In the genomic region with DNA sequence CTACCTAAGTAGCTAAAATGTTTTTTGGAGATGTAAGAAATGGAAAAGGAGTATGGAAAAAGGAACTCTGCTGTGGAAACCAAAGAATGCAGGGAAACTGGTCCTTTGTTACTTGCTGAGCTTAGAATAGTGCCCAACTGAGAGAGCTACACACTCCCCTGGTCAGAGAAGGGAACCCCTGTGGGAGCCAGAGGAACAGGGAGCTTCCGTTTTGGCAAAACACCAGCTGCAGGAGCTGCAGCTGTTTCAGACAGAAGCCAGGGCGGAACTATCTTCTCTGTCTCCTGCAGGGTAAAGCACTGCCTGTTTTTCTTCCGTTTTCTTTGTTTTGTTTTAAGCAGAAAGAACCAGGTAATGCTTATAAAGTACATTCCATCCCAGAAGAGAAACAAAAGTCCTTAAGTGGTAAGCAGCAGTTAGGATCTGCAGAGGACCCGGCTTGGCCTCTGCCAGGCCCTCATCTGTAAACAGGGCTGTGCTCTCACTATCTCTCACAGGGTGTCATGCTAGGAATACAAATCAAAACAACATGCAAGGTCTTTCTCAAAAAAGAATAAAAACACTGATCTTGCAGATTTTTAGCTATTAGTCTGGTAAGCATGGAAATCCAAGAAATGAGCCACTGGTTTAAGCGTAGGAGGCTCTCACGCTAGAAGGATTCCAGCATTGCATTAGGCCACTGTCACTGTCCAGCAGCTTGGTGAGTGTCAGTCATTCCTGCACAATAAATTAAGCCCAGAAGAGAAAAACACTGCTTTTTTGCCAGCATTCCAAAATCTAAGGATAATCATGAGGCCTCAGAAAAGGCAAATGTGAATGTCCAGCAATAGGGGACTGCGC, we compare ENCODE assay signal across 10 cellular contexts.
A peak's percentile ranks its signal among the peaks of the same experiment; 100 is the strongest.
DNase-seq lines count a peak whose midpoint lies in the region; ATAC-seq, FAIRE-seq and TF ChIP-seq lines count a peak whose summit lies in the region.
"Had no signal": no experiment of that assay in that cellular context is flagged by ENCODE, and none has a peak within 500 bp of the region (broad histone marks: within the 10 kb centered on the region; RNA-seq: fewer than 3 reads in every experiment).

No MANE protein-coding gene starts in this region.

- ATAC-seq in GM18907 (IDR thresholded peaks at IDR 0.05; ENCODE audit: unreplicated experiment) = no peak
- no peak for ATAC-seq in activated T-cell treated with anti-CD3 and anti-CD28 coated beads, Interleukin-2, amount 50 U/mL, for 72 hours (replicated peaks in 1 of 2)
- no peak for ATAC-seq in GM21360 (IDR thresholded peaks at IDR 0.05; ENCODE audit: unreplicated experiment)
- ATAC-seq: activated T-helper 17 cell treated with anti-CD3 and anti-CD28 coated beads, Interleukin-2, amount 50 U/mL, for 72 hours had no signal

- H2BK120ac ChIP-seq in mesenchymal stem cell (ENCODE audit: low read depth, low read length) = no peak overlapping the region

- H3K27me3 Mint-ChIP-seq in astrocyte (ENCODE audit: low read depth, unreplicated experiment) = no peaks in the 10 kb centered on the region
- peaks cover 10% of the 10 kb centered on the region for H3K27me3 Mint-ChIP-seq in activated T-cell treated with anti-CD3 and anti-CD28 coated beads, Interleukin-2, amount 50 U/mL, for 72 hours (ENCODE audit: low read depth)
- H3K27me3 Mint-ChIP-seq: activated T-helper 17 cell treated with anti-CD3 and anti-CD28 coated beads, Interleukin-2, amount 50 U/mL, for 72 hours had no signal

- H3K27ac ChIP-seq in astrocyte (ENCODE audit: low read depth, low read length) = no peak overlapping the region
- peak overlapping the region; percentile 90 for H3K27ac ChIP-seq in mesenchymal stem cell (ENCODE audit: low read length, poor library complexity, severe bottlenecking)

- DNase-seq in Ammon's horn (ENCODE audit: low spot score) = peak; percentile 51
- peak; percentile 48 for DNase-seq in NCI-H1092 (lab: John Stamatoyannopoulos, UW)
- no peak for DNase-seq in astrocyte (ENCODE audit: low read depth)
- DNase-seq in mesenchymal stem cell = no peak
- DNase-seq in activated T-cell treated with anti-CD3 and anti-CD28 coated beads, Interleukin-2, amount 50 U/mL, for 72 hours = no peak
- no peak for DNase-seq in middle frontal gyrus (ENCODE audit: extremely low spot score, low spot score)

- H2BK12ac ChIP-seq in mesenchymal stem cell (ENCODE audit: low read length in 2 of 2) = no peak overlapping the region

- no peak for FAIRE-seq in astrocyte (lab: Jason Lieb, UNC)
- FAIRE-seq: RCC 7860 had no signal

- H3K27ac Mint-ChIP-seq in astrocyte (ENCODE audit: unreplicated experiment) = peak overlapping the region; percentile 53
- H3K27ac Mint-ChIP-seq in activated T-cell treated with anti-CD3 and anti-CD28 coated beads, Interleukin-2, amount 50 U/mL, for 72 hours = no peak overlapping the region
- H3K27ac Mint-ChIP-seq: activated T-helper 17 cell treated with anti-CD3 and anti-CD28 coated beads, Interleukin-2, amount 50 U/mL, for 72 hours had no signal

- H3K4me2 ChIP-seq in astrocyte (ENCODE audit: low read length) (peak overlapping the region; percentile 39), mesenchymal stem cell (ENCODE audit: low read length, poor library complexity, severe bottlenecking) (no peak overlapping the region)

- H4K20me1 ChIP-seq in astrocyte (ENCODE audit: insufficient read depth, low read length) = no peaks in the 10 kb centered on the region

- H3K4me3 ChIP-seq in astrocyte (ENCODE audit: insufficient read depth, low read depth, low read length) (no peak overlapping the region), mesenchymal stem cell (ENCODE audit: insufficient read depth in 1 of 2, low read depth in 1 of 2, low read length in 2 of 2) (no peak overlapping the region)

- peaks cover 19% of the 10 kb centered on the region for H3K4me1 Mint-ChIP-seq in astrocyte (ENCODE audit: low read depth, unreplicated experiment)
- no peaks in the 10 kb centered on the region for H3K4me1 Mint-ChIP-seq in activated T-cell treated with anti-CD3 and anti-CD28 coated beads, Interleukin-2, amount 50 U/mL, for 72 hours (ENCODE audit: low read depth)
- H3K4me1 Mint-ChIP-seq: activated T-helper 17 cell treated with anti-CD3 and anti-CD28 coated beads, Interleukin-2, amount 50 U/mL, for 72 hours had no signal

- H3K79me1 ChIP-seq in mesenchymal stem cell (replicated peaks; ENCODE audit: low read length, poor library complexity, severe bottlenecking) = no peaks in the 10 kb centered on the region

- no peak for TF ChIP-seq CTCF in astrocyte (IDR thresholded peaks at IDR 0.05; ENCODE audit: insufficient read depth, low read depth, low read length)

- no peaks in the 10 kb centered on the region for H3K9me3 ChIP-seq in astrocyte (ENCODE audit: insufficient read depth, low read depth, low read length)
- no peaks in the 10 kb centered on the region for H3K9me3 ChIP-seq in mesenchymal stem cell (ENCODE audit: control insufficient read depth, low read length)

- H3K36me3 Mint-ChIP-seq in astrocyte (ENCODE audit: low read depth, unreplicated experiment) = peaks cover 6% of the 10 kb centered on the region
- H3K36me3 Mint-ChIP-seq in activated T-cell treated with anti-CD3 and anti-CD28 coated beads, Interleukin-2, amount 50 U/mL, for 72 hours (ENCODE audit: insufficient read depth in 2 of 2) = peaks cover 2% of the 10 kb centered on the region in 2 donors

- H3K9ac ChIP-seq in astrocyte (ENCODE audit: low read length) (no peak overlapping the region), mesenchymal stem cell (ENCODE audit: low read length) (peak overlapping the region; percentile 51)

- H3K79me2 ChIP-seq in astrocyte (ENCODE audit: insufficient read depth, low read length) = no peaks in the 10 kb centered on the region

- H3K27me3 ChIP-seq in astrocyte (ENCODE audit: insufficient read depth, low read length) = no peaks in the 10 kb centered on the region
- peaks cover 0 to 16% of the 10 kb centered on the region in 2 experiments for H3K27me3 ChIP-seq in mesenchymal stem cell (ENCODE audit: control insufficient read depth in 1 of 2, insufficient read depth in 1 of 2, low read length in 2 of 2)

- H2BK15ac ChIP-seq in mesenchymal stem cell (ENCODE audit: low read depth, poor library complexity, severe bottlenecking) = no peak overlapping the region

- peaks cover 7% of the 10 kb centered on the region for H3K4me1 ChIP-seq in astrocyte (ENCODE audit: insufficient read depth, low read length)
- H3K4me1 ChIP-seq in mesenchymal stem cell (ENCODE audit: control insufficient read depth, insufficient read depth, low read depth, low read length) = no peaks in the 10 kb centered on the region

- no peak overlapping the region for H3K4ac ChIP-seq in mesenchymal stem cell (ENCODE audit: low read depth in 1 of 2, low read length in 2 of 2)

- no peak overlapping the region for H4K91ac ChIP-seq in mesenchymal stem cell (ENCODE audit: low read length)

- H2BK5ac ChIP-seq in mesenchymal stem cell (ENCODE audit: low read depth, low read length, poor library complexity, severe bottlenecking) = no peak overlapping the region

- H3K36me3 ChIP-seq in astrocyte (ENCODE audit: insufficient read depth, low read length) (no peaks in the 10 kb centered on the region), mesenchymal stem cell (ENCODE audit: control insufficient read depth in 1 of 2, insufficient read depth in 2 of 2, low read depth in 1 of 2, low read length in 2 of 2) (peaks cover 10 to 28% of the 10 kb centered on the region in 2 experiments)

- no peak overlapping the region for H3K14ac ChIP-seq in mesenchymal stem cell (ENCODE audit: low read length in 2 of 2)

- H2AFZ ChIP-seq in astrocyte (ENCODE audit: low read depth, low read length) = no peak overlapping the region
- H2AFZ ChIP-seq in mesenchymal stem cell (ENCODE audit: low read depth, low read length) = no peak overlapping the region

- no peak overlapping the region for H3K23ac ChIP-seq in mesenchymal stem cell (ENCODE audit: low read length in 2 of 2)

- H3K18ac ChIP-seq in mesenchymal stem cell (ENCODE audit: low read depth in 1 of 2, low read length in 2 of 2) = no peak overlapping the region

- 64% methylated on average over 5 of the region's 7 CpGs for WGBS in mesenchymal stem cell

- H2AK5ac ChIP-seq in mesenchymal stem cell (ENCODE audit: low read length, severe bottlenecking) = no peak overlapping the region

- H4K8ac ChIP-seq in mesenchymal stem cell (ENCODE audit: low read length) = no peak overlapping the region

- H3K9me3 Mint-ChIP-seq in astrocyte (ENCODE audit: unreplicated experiment) = no peaks in the 10 kb centered on the region
- H3K9me3 Mint-ChIP-seq in activated T-cell treated with anti-CD3 and anti-CD28 coated beads, Interleukin-2, amount 50 U/mL, for 72 hours = no peaks in the 10 kb centered on the region
- H3K9me3 Mint-ChIP-seq: activated T-helper 17 cell treated with anti-CD3 and anti-CD28 coated beads, Interleukin-2, amount 50 U/mL, for 72 hours had no signal

- no peak overlapping the region for H3K4me3 Mint-ChIP-seq in astrocyte (ENCODE audit: unreplicated experiment)
- H3K4me3 Mint-ChIP-seq in activated T-cell treated with anti-CD3 and anti-CD28 coated beads, Interleukin-2, amount 50 U/mL, for 72 hours = no peak overlapping the region
- H3K4me3 Mint-ChIP-seq: activated T-helper 17 cell treated with anti-CD3 and anti-CD28 coated beads, Interleukin-2, amount 50 U/mL, for 72 hours had no signal

Comparison
In these comparisons a context has a peak if more than half of its experiments do, and no peak if none do; other contexts are left out.
1. DNase-seq: peak in Ammon's horn (single experiment) and NCI-H1092 (single experiment); none in astrocyte (single experiment), mesenchymal stem cell (single experiment), activated T-cell treated with anti-CD3 and anti-CD28 coated beads, Interleukin-2, amount 50 U/mL, for 72 hours (0 of 2) and middle frontal gyrus (single experiment).